Comparison of ENCODE assay signal across 8 cellular contexts in genomic region chr1:38003261-38004250, GRCh38. TPM values are rescaled to one million over a fixed set of nuclear protein-coding genes. Genes with fewer than 3 reads are reported as not detected.
DNase-seq lines count a peak whose midpoint lies in the region; ATAC-seq and TF ChIP-seq lines count a peak whose summit lies in the region.

No MANE protein-coding gene starts in this region.

- H3K4me3 Mint-ChIP-seq in brain = peak overlapping the region; percentile 82 to 89 (median 88)

- peaks cover 14 to 78% (median 56%) of the 10 kb centered on the region in 12 donors for H3K4me1 ChIP-seq in heart left ventricle
- peaks cover 8 to 41% of the 10 kb centered on the region in 2 donors for H3K4me1 ChIP-seq in uterus

- peak overlapping the region; percentile 66 to 95 (median 82) for H3K27ac ChIP-seq in heart left ventricle
- H3K27ac ChIP-seq in uterus = peak overlapping the region; percentile 94 to 97

- intact Hi-C loops in heart left ventricle (cut with DNase I) (no loop called here), left ventricle myocardium superior (cut with micrococcal nuclease) (no loop called here), uterus (cut with DNase I; ENCODE audit: low total_unique reads) (no loop called here)

- ATAC-seq in heart left ventricle = no peak
- ATAC-seq in left ventricle myocardium superior = no peak
- ATAC-seq in GM21360 (IDR thresholded peaks at IDR 0.05; ENCODE audit: unreplicated experiment) = no peak

- peak overlapping the region in 3 of 5 experiments; percentile 68 to 82 (median 81) for H3K27ac Mint-ChIP-seq in brain

- H3K36me3 ChIP-seq in heart left ventricle = peaks cover 0 to 5% (median 1%) of the 10 kb centered on the region in 9 donors
- no peaks in the 10 kb centered on the region for H3K36me3 ChIP-seq in uterus

- H3K9me3 ChIP-seq in heart left ventricle (no peaks in the 10 kb centered on the region), uterus (no peaks in the 10 kb centered on the region)

- WGBS in heart left ventricle, 4 donors = 72 to 79% (median 73%) methylated on average over 7 to 8 of the region's 8 CpGs

- DNase-seq in heart left ventricle = no peak
- DNase-seq in left ventricle myocardium superior = no peak
- DNase-seq in medulla oblongata (ENCODE audit: extremely low spot score) = peak; percentile 81
- DNase-seq in uterus = peak; percentile 35 to 54
- DNase-seq in NOMO-1 (lab: John Stamatoyannopoulos, UW; ENCODE audit: unreplicated experiment in 2 of 2) = no peak
- no peak for DNase-seq in NCI-H524 treated with DMSO at 0.1 percent for 48 hours (lab: John Stamatoyannopoulos, UW)

- no peaks in the 10 kb centered on the region for H3K36me3 Mint-ChIP-seq in brain

- TF ChIP-seq POLR2A in heart left ventricle (IDR thresholded peaks at IDR 0.05) (no peak), uterus (IDR thresholded peaks at IDR 0.05) (no peak)

- H3K27me3 ChIP-seq in heart left ventricle = no peaks in the 10 kb centered on the region
- H3K27me3 ChIP-seq in uterus = no peaks in the 10 kb centered on the region

- TF ChIP-seq CTCF in heart left ventricle (IDR thresholded peaks at IDR 0.05) (no peak), brain (conservative IDR thresholded peaks at IDR 0.05) (no peak), uterus (IDR thresholded peaks at IDR 0.05) (no peak)

- peaks cover 11% of the 10 kb centered on the region for H3K27me3 Mint-ChIP-seq in brain

- peaks cover 0 to 3% (median 0%) of the 10 kb centered on the region in 5 experiments for H3K9me3 Mint-ChIP-seq in brain

- peak overlapping the region; percentile 51 to 94 (median 66) for H3K4me3 ChIP-seq in heart left ventricle
- H3K4me3 ChIP-seq in uterus = peak overlapping the region; percentile 56 to 70

- peaks cover 47% of the 10 kb centered on the region for H3K4me1 Mint-ChIP-seq in brain

RNA-seq across cellular contexts. Expression of gene FHL3, which starts 1.8 kb away (rescaled TPM):
- total RNA-seq in heart left ventricle = 10 to 100 TPM in 6 of 9 donors, 1 to 10 TPM in 3; 4.6 to 27.0 (median 11.3) TPM
- polyA plus RNA-seq in heart left ventricle = 10 to 100 TPM; 13.7 to 15.4 TPM
- 13.3 TPM for total RNA-seq in left ventricle myocardium superior
- 12.8 TPM for polyA plus RNA-seq in brain (ENCODE audit: insufficient read depth, low read depth, low replicate concordance)
- total RNA-seq in uterus = 10 to 100 TPM; 21.0 to 97.5 (median 42.1) TPM

RNA-seq across cellular contexts. Expression of gene UTP11, which starts 9.0 kb away (rescaled TPM):
- total RNA-seq in heart left ventricle (10 to 100 TPM; 30.7 to 43.7 (median 36.5) TPM), left ventricle myocardium superior (38.6 TPM), uterus (10 to 100 TPM in 3 of 4 donors, 1 to 10 TPM in 1; 8.2 to 60.3 (median 36.9) TPM)
- polyA plus RNA-seq in heart left ventricle (10 to 100 TPM; 36.2 to 51.6 TPM), brain (ENCODE audit: insufficient read depth, low read depth, low replicate concordance) (29.6 TPM)

RNA-seq across cellular contexts. Expression of gene SF3A3, which starts 13.7 kb away (rescaled TPM):
- total RNA-seq in heart left ventricle (10 to 100 TPM; 18.8 to 36.1 (median 26.1) TPM), left ventricle myocardium superior (28.2 TPM), uterus (100 to 1,000 TPM in 1 of 4 donors, 10 to 100 TPM in 3; 22.6 to 102 (median 45.4) TPM)
- polyA plus RNA-seq in heart left ventricle (10 to 100 TPM in 1 of 2 donors, 1 to 10 TPM in 1; 9.7 to 31.4 TPM), brain (ENCODE audit: insufficient read depth, low read depth, low replicate concordance) (88.2 TPM)

RNA-seq across cellular contexts. Expression of gene POU3F1, which starts 43.0 kb away (rescaled TPM):
- under 1 TPM in 2 of 9 donors, not detected in 7; 0.17 to 0.18 TPM for total RNA-seq in heart left ventricle
- not detected for polyA plus RNA-seq in heart left ventricle
- total RNA-seq in left ventricle myocardium superior = not detected
- 0.81 TPM for polyA plus RNA-seq in brain (ENCODE audit: insufficient read depth, low read depth, low replicate concordance)
- not detected for total RNA-seq in uterus

RNA-seq across cellular contexts. Expression of gene INPP5B, which starts 56.7 kb away (rescaled TPM):
- total RNA-seq in heart left ventricle = 10 to 100 TPM in 8 of 9 donors, 1 to 10 TPM in 1; 7.7 to 16.2 (median 13.1) TPM
- polyA plus RNA-seq in heart left ventricle = 10 to 100 TPM in 1 of 2 donors, 1 to 10 TPM in 1; 6.5 to 11.4 TPM
- 12.0 TPM for total RNA-seq in left ventricle myocardium superior
- 8.8 TPM for polyA plus RNA-seq in brain (ENCODE audit: insufficient read depth, low read depth, low replicate concordance)
- 10 to 100 TPM; 20.2 to 79.4 (median 46.8) TPM for total RNA-seq in uterus

Comparison
In these comparisons a context has a peak if more than half of its experiments do, and no peak if none do; other contexts are left out.
1. DNase-seq: peak in medulla oblongata (single experiment) and uterus (2 of 2); none in heart left ventricle (0 of 5), left ventricle myocardium superior (single experiment), NOMO-1 (0 of 2) and NCI-H524 treated with DMSO at 0.1 percent for 48 hours (single experiment).